Comparison of ENCODE assay signal across 25 cellular contexts in genomic region chr5:72628771-72629313, GRCh38.
"Had no signal": no experiment of that assay in that cellular context is flagged by ENCODE, and none has a peak within 500 bp of the region (broad histone marks: within the 10 kb centered on the region; RNA-seq: fewer than 3 reads in every experiment).

No MANE protein-coding gene starts in this region.

- H3K27ac ChIP-seq: epithelial cell of prostate, esophagus muscularis mucosa, foreskin keratinocyte, right atrium auricular region, testis, tibial nerve, upper lobe of right lung, vagina had no signal

- H3K9me3 Mint-ChIP-seq: dendritic cell treated with granulocyte-macrophage colony-stimulating factor and Interleukin-4, amounts not matched to agents 40 ng/mL and 50 ng/mL, for 4 days; effector memory CD8-positive, alpha-beta T cell; natural killer cell; neural crest cell; stimulated activated naive B cell treated with anti-CD40 and anti-IgM and Interleukin-4, amounts not matched to agents 10 μg/mL and 1 μg/mL and 100 μg/mL, for 72 hours; stimulated activated naive CD8-positive, alpha-beta T cell treated with anti-CD3 and anti-CD28 coated beads, Interleukin-15, amount 100 ng/mL, for 72 hours had no signal

- H3K36me3 ChIP-seq: esophagus muscularis mucosa, right atrium auricular region, tibial nerve, upper lobe of right lung, vagina had no signal

- H3K4me1 ChIP-seq: testis, vagina had no signal

- H3K27me3 ChIP-seq: esophagus muscularis mucosa, right atrium auricular region, testis, tibial nerve, upper lobe of right lung, vagina had no signal

- H3K9me3 ChIP-seq: esophagus muscularis mucosa, right atrium auricular region, testis, tibial nerve, upper lobe of right lung, vagina had no signal

- ATAC-seq: effector memory CD8-positive, alpha-beta T cell; foreskin keratinocyte; left lobe of liver; natural killer cell; stimulated activated naive B cell treated with anti-CD40 and anti-IgM and Interleukin-4, amounts not matched to agents 10 μg/mL and 1 μg/mL and 100 μg/mL, for 72 hours; stimulated activated naive CD8-positive, alpha-beta T cell treated with anti-CD3 and anti-CD28 coated beads, Interleukin-15, amount 100 ng/mL, for 72 hours; upper lobe of right lung had no signal

- FAIRE-seq: colon, islet of Langerhans had no signal

- H3K27ac Mint-ChIP-seq: dendritic cell treated with granulocyte-macrophage colony-stimulating factor and Interleukin-4, amounts not matched to agents 40 ng/mL and 50 ng/mL, for 4 days; effector memory CD8-positive, alpha-beta T cell; natural killer cell; stimulated activated naive B cell treated with anti-CD40 and anti-IgM and Interleukin-4, amounts not matched to agents 10 μg/mL and 1 μg/mL and 100 μg/mL, for 72 hours; stimulated activated naive CD8-positive, alpha-beta T cell treated with anti-CD3 and anti-CD28 coated beads, Interleukin-15, amount 100 ng/mL, for 72 hours had no signal

- H3K4me1 Mint-ChIP-seq: natural killer cell; stimulated activated naive B cell treated with anti-CD40 and anti-IgM and Interleukin-4, amounts not matched to agents 10 μg/mL and 1 μg/mL and 100 μg/mL, for 72 hours; stimulated activated naive CD8-positive, alpha-beta T cell treated with anti-CD3 and anti-CD28 coated beads, Interleukin-15, amount 100 ng/mL, for 72 hours had no signal

- H3K36me3 Mint-ChIP-seq: natural killer cell; stimulated activated naive B cell treated with anti-CD40 and anti-IgM and Interleukin-4, amounts not matched to agents 10 μg/mL and 1 μg/mL and 100 μg/mL, for 72 hours had no signal

- H3K4me3 Mint-ChIP-seq: dendritic cell treated with granulocyte-macrophage colony-stimulating factor and Interleukin-4, amounts not matched to agents 40 ng/mL and 50 ng/mL, for 4 days; effector memory CD8-positive, alpha-beta T cell; natural killer cell; neural crest cell; stimulated activated naive B cell treated with anti-CD40 and anti-IgM and Interleukin-4, amounts not matched to agents 10 μg/mL and 1 μg/mL and 100 μg/mL, for 72 hours; stimulated activated naive CD8-positive, alpha-beta T cell treated with anti-CD3 and anti-CD28 coated beads, Interleukin-15, amount 100 ng/mL, for 72 hours had no signal

- H3K4me3 ChIP-seq: esophagus muscularis mucosa, right atrium auricular region, testis, tibial nerve, upper lobe of right lung, vagina had no signal

- DNase-seq: effector memory CD8-positive, alpha-beta T cell; foreskin keratinocyte; head of caudate nucleus; hypothalamus; kidney glomerular epithelial cell; mammary epithelial cell; natural killer cell; posterior cingulate gyrus; stimulated activated CD4-positive, alpha-beta T cell treated with anti-CD3 and anti-CD28 coated beads, Interleukin-15, amount 100 ng/mL, for 24 hours; stimulated activated CD4-positive, alpha-beta T cell treated with anti-CD3 and anti-CD28 coated beads, Interleukin-1b, Interleukin-23, amount 100 ng/mL, for 48 hours; stimulated activated CD4-positive, alpha-beta T cell treated with anti-CD3 and anti-CD28 coated beads, Interleukin-4, amount 100 ng/mL, for 24 hours; stimulated activated naive B cell treated with anti-CD40 and anti-IgM and Interleukin-4, amounts not matched to agents 10 μg/mL and 1 μg/mL and 100 μg/mL, for 72 hours; stimulated activated naive CD8-positive, alpha-beta T cell treated with anti-CD3 and anti-CD28 coated beads, Interleukin-15, amount 100 ng/mL, for 72 hours; testis; upper lobe of right lung had no signal
